ENCODE assay signal across 18 cellular contexts in genomic region chr11:13535819-13536218, GRCh38. TPM values are rescaled to one million over a fixed set of nuclear protein-coding genes. Genes with fewer than 3 reads are reported as not detected.
A peak's percentile ranks its signal among the peaks of the same experiment; 100 is the strongest.
DNase-seq lines count a peak whose midpoint lies in the region; ATAC-seq and TF ChIP-seq lines count a peak whose summit lies in the region.
"Had no signal": no experiment of that assay in that cellular context is flagged by ENCODE, and none has a peak within 500 bp of the region (broad histone marks: within the 10 kb centered on the region; RNA-seq: fewer than 3 reads in every experiment).

No MANE protein-coding gene starts in this region.

- 50 to 62% methylated on average over 1 to 2 of the region's 2 CpGs for WGBS in endodermal cell (ENCODE audit: insufficient coverage in 1 of 2, insufficient read length in 1 of 2), 2 experiments

- no peaks in the 10 kb centered on the region for H3K79me2 ChIP-seq in PC-3 (ENCODE audit: low read length)

- DNase-seq in HS-27A (ENCODE audit: low read depth) (peak; percentile 7), PC-3 (peak; percentile 2), endodermal cell (peak; percentile 63), SKM-1 treated with dmso at 0.1 percent for 144 hours (lab: John Stamatoyannopoulos, UW; ENCODE audit: unreplicated experiment) (no peak), omental fat pad (ENCODE audit: low spot score) (no peak), posterior vena cava (ENCODE audit: low spot score) (no peak)
- DNase-seq in T-helper 2 cell treated with Interferon-gamma antibody and Interleukin-4, amounts not matched to agents 5 μg/mL and 100 μg/mL, for 36 hours (ENCODE audit: low spot score): no peak
- DNase-seq: activated CD8-positive, alpha-beta memory T cell treated with anti-CD3 and anti-CD28 coated beads, Interleukin-2, amount 50 U/mL, for 4 hours; activated naive CD4-positive, alpha-beta T cell treated with anti-CD3 and anti-CD28 coated beads, Interleukin-2, amount 50 U/mL, for 16 hours; cerebellar nuclear complex; NCI-H2171 treated with DMSO at 0.1 percent for 48 hours had no signal

- POLR2A ChIA-PET in PC-3 (lab: Charles Lee; ENCODE audit: unreplicated experiment): no interaction called here

- ATAC-seq in PC-3 (no peak), omental fat pad (ENCODE audit: low FRiP score) (no peak)

- H2AFZ ChIP-seq in PC-3 (ENCODE audit: low read length): no peak overlapping the region

- H3K4me1 Mint-ChIP-seq in endodermal cell: no peaks in the 10 kb centered on the region
- no peaks in the 10 kb centered on the region for H3K4me1 Mint-ChIP-seq in T-helper 2 cell treated with Interferon-gamma antibody and Interleukin-4, amounts not matched to agents 5 μg/mL and 100 μg/mL, for 36 hours (ENCODE audit: low read depth)
- H3K4me1 Mint-ChIP-seq: IgD-negative memory B cell had no signal

- H3K4me3 Mint-ChIP-seq in endodermal cell: no peak overlapping the region
- H3K4me3 Mint-ChIP-seq in T-helper 2 cell treated with Interferon-gamma antibody and Interleukin-4, amounts not matched to agents 5 μg/mL and 100 μg/mL, for 36 hours: no peak overlapping the region
- H3K4me3 Mint-ChIP-seq: IgD-negative memory B cell had no signal

- H3K9me3 Mint-ChIP-seq in endodermal cell: peaks cover 56% of the 10 kb centered on the region
- H3K9me3 Mint-ChIP-seq in T-helper 2 cell treated with Interferon-gamma antibody and Interleukin-4, amounts not matched to agents 5 μg/mL and 100 μg/mL, for 36 hours: peaks cover 23% of the 10 kb centered on the region

- no peaks in the 10 kb centered on the region for H3K36me3 ChIP-seq in PC-3 (ENCODE audit: low read depth, low read length)
- no peaks in the 10 kb centered on the region for H3K36me3 ChIP-seq in endodermal cell (ENCODE audit: control insufficient read depth, insufficient read depth, low read length)

- H3K9me2 ChIP-seq in PC-3 (replicated peaks; ENCODE audit: low read length): no peaks in the 10 kb centered on the region

- no peaks in the 10 kb centered on the region for H3K4me1 ChIP-seq in PC-3 (ENCODE audit: insufficient read depth, low read length)
- peaks cover 5% of the 10 kb centered on the region for H3K4me1 ChIP-seq in endodermal cell (ENCODE audit: control insufficient read depth, insufficient read depth, low read length)

- H3K9me3 ChIP-seq in PC-3 (ENCODE audit: low read length) (no peaks in the 10 kb centered on the region), endodermal cell (ENCODE audit: control insufficient read depth, low read length) (peaks cover 34% of the 10 kb centered on the region)

- intact Hi-C loops in PC-3 (cut with micrococcal nuclease): no loop called here
- intact Hi-C loops in posterior vena cava (cut with DNase I): no loop called here

- no peak overlapping the region for H3K27ac ChIP-seq in C4-2B
- H3K27ac ChIP-seq in PC-3 (ENCODE audit: low read length): no peak overlapping the region
- no peak overlapping the region for H3K27ac ChIP-seq in endodermal cell (ENCODE audit: low read depth, low read length)
- H3K27ac ChIP-seq: epithelial cell of prostate had no signal

- CTCF ChIA-PET in PC-3 (lab: Charles Lee): no interaction called here

- H3K27me3 ChIP-seq in PC-3 (ENCODE audit: low read length): no peaks in the 10 kb centered on the region
- H3K27me3 ChIP-seq in endodermal cell (ENCODE audit: control insufficient read depth, insufficient read depth, low read length, poor library complexity, severe bottlenecking): no peaks in the 10 kb centered on the region

- peaks cover 6% of the 10 kb centered on the region for H3K36me3 Mint-ChIP-seq in endodermal cell (ENCODE audit: low read depth)
- peaks cover 2% of the 10 kb centered on the region for H3K36me3 Mint-ChIP-seq in T-helper 2 cell treated with Interferon-gamma antibody and Interleukin-4, amounts not matched to agents 5 μg/mL and 100 μg/mL, for 36 hours (ENCODE audit: low read depth)

- H3F3A ChIP-seq in PC-3 (ENCODE audit: low read length, unreplicated experiment): no peaks in the 10 kb centered on the region

- TF ChIP-seq CTCF in C4-2B (conservative IDR thresholded peaks at IDR 0.05): peak; percentile 78
- TF ChIP-seq CTCF in PC-3 (conservative IDR thresholded peaks at IDR 0.05; ENCODE audit: low read depth, low read length): no peak; the same call in 1 of the 2 replicates
- TF ChIP-seq CTCF in endodermal cell (conservative IDR thresholded peaks at IDR 0.05): peak; percentile 74
- TF ChIP-seq CTCF in omental fat pad (IDR thresholded peaks at IDR 0.05): no peak

- no peak overlapping the region for H3K27ac Mint-ChIP-seq in endodermal cell
- H3K27ac Mint-ChIP-seq in T-helper 2 cell treated with Interferon-gamma antibody and Interleukin-4, amounts not matched to agents 5 μg/mL and 100 μg/mL, for 36 hours: no peak overlapping the region
- H3K27ac Mint-ChIP-seq: IgD-negative memory B cell had no signal

- H3K9ac ChIP-seq in PC-3 (ENCODE audit: low read length) (no peak overlapping the region), endodermal cell (ENCODE audit: extremely low read depth, low read length, poor library complexity, severe bottlenecking) (no peak overlapping the region)

- H3K4me2 ChIP-seq in PC-3 (ENCODE audit: low read length): no peak overlapping the region
- H3K4me2 ChIP-seq: smooth muscle cell had no signal

- H3K4me3 ChIP-seq in PC-3 (ENCODE audit: low read length) (no peak overlapping the region), endodermal cell (ENCODE audit: low read length) (no peak overlapping the region)
- H3K4me3 ChIP-seq: smooth muscle cell had no signal

- H4K20me1 ChIP-seq in PC-3 (ENCODE audit: low read length): no peaks in the 10 kb centered on the region

- no TSS peak for BruUV-seq in PC-3 (replicated peaks; lab: Mats Ljungman, UMichigan)

- peaks cover 16% of the 10 kb centered on the region for H3K27me3 Mint-ChIP-seq in endodermal cell (ENCODE audit: insufficient read depth)
- H3K27me3 Mint-ChIP-seq in T-helper 2 cell treated with Interferon-gamma antibody and Interleukin-4, amounts not matched to agents 5 μg/mL and 100 μg/mL, for 36 hours (ENCODE audit: low read depth): no peaks in the 10 kb centered on the region
- H3K27me3 Mint-ChIP-seq: IgD-negative memory B cell had no signal

RNA-seq across cellular contexts. Expression of gene PTH, which starts 40.0 kb away (rescaled TPM):
- total RNA-seq in PC-3 (2014; rRNA removed) (not detected in 2 replicates), endodermal cell (not detected), omental fat pad (not detected), posterior vena cava (not detected)
- not detected for polyA plus RNA-seq in endodermal cell (2013, experiment 1 of 2)
- not detected for polyA plus RNA-seq in endodermal cell (2013, experiment 2 of 2)
- total RNA-seq: lower leg skin, smooth muscle cell, subcutaneous adipose tissue had no signal
- polyA plus RNA-seq: IgD-negative memory B cell, neural cell, smooth muscle cell had no signal

Comparison
In these comparisons a context has a peak if more than half of its experiments do, and no peak if none do; other contexts are left out.
1. CTCF ChIP-seq: peak in C4-2B (single experiment) and endodermal cell (single experiment); none in PC-3 (single experiment) and omental fat pad (0 of 3).
2. DNase-seq: peak in HS-27A (single experiment), PC-3 (single experiment) and endodermal cell (single experiment); none in SKM-1 treated with dmso at 0.1 percent for 144 hours (single experiment), omental fat pad (single experiment), T-helper 2 cell treated with Interferon-gamma antibody and Interleukin-4, amounts not matched to agents 5 μg/mL and 100 μg/mL, for 36 hours (single experiment) and posterior vena cava (single experiment).